ENCODE assay signal across 17 cellular contexts in genomic region chr12:91663331-91663998, GRCh38.
DNase-seq lines count a peak whose midpoint lies in the region; ATAC-seq, FAIRE-seq and TF ChIP-seq lines count a peak whose summit lies in the region.
"Had no signal": no experiment of that assay in that cellular context is flagged by ENCODE, and none has a peak within 500 bp of the region (broad histone marks: within the 10 kb centered on the region; RNA-seq: fewer than 3 reads in every experiment).

No MANE protein-coding gene starts in this region.

- no peak overlapping the region for H3K9ac ChIP-seq in K562 (ENCODE audit: insufficient read depth in 1 of 2, low read depth in 2 of 2, low read length in 2 of 2)
- H3K9ac ChIP-seq in neuronal stem cell (ENCODE audit: low read depth, low read length, poor library complexity), result no peak overlapping the region
- H3K9ac ChIP-seq: GM23248 had no signal

- H3K27me3 ChIP-seq in K562 (ENCODE audit: control insufficient read depth in 2 of 2, insufficient read depth in 2 of 2, low read length in 2 of 2), result no peaks in the 10 kb centered on the region
- H3K27me3 ChIP-seq in neuronal stem cell (ENCODE audit: control insufficient read depth in 3 of 3, insufficient read depth in 3 of 3, low read depth in 1 of 3, low read length in 3 of 3), result no peaks in the 10 kb centered on the region
- H3K27me3 ChIP-seq: SJCRH30, upper lobe of left lung had no signal

- H3K14ac ChIP-seq in neuronal stem cell (ENCODE audit: low read length), result no peak overlapping the region

- no peak overlapping the region for H3K4ac ChIP-seq in neuronal stem cell (ENCODE audit: low read length)

- H2AK5ac ChIP-seq in neuronal stem cell (ENCODE audit: low read depth, low read length), result no peak overlapping the region

- H3K4me3 ChIP-seq in K562 (no peak overlapping the region), neuronal stem cell (ENCODE audit: low read length in 2 of 2) (no peak overlapping the region), coronary artery (no peak overlapping the region)
- H3K4me3 ChIP-seq: GM23248, SJCRH30, upper lobe of left lung had no signal

- no peaks in the 10 kb centered on the region for H3K9me1 ChIP-seq in K562 (ENCODE audit: control insufficient read depth, insufficient read depth, low read length)

- H4K8ac ChIP-seq in neuronal stem cell (ENCODE audit: low read depth, low read length), result no peak overlapping the region

- H4K20me1 ChIP-seq in K562 (replicated peaks; ENCODE audit: control insufficient read depth, insufficient read depth, low read length), result no peaks in the 10 kb centered on the region

- intact Hi-C loops in K562 (cut with micrococcal nuclease), result no loop called here
- intact Hi-C loops in Calu3 (cut with micrococcal nuclease; ENCODE audit: unreplicated experiment), result no loop called here

- no peak overlapping the region for H3K18ac ChIP-seq in neuronal stem cell (ENCODE audit: low read length)

- TF ChIP-seq RAD21 in K562 (CRISPR knock-in tag; conservative IDR thresholded peaks at IDR 0.05 in 1 of 2, IDR thresholded peaks at IDR 0.05 in 1 of 2), result no peak

- POLR2A ChIA-PET in K562 (lab: Yijun Ruan, JAX), result interaction anchor here (1.3 kb wide), 1 partner anchor 28 kb away, joined by 4 read pairs; no protein-coding TSS in a partner anchor

- H3K36me3 Mint-ChIP-seq in Calu3 (ENCODE audit: insufficient read depth, unreplicated experiment), result no peaks in the 10 kb centered on the region
- no peaks in the 10 kb centered on the region for H3K36me3 Mint-ChIP-seq in stimulated activated naive B cell treated with anti-CD40 and anti-IgM and Interleukin-4, amounts not matched to agents 10 μg/mL and 1 μg/mL and 100 μg/mL, for 72 hours
- H3K36me3 Mint-ChIP-seq: stimulated activated effector memory CD8-positive, alpha-beta T cell treated with anti-CD3 and anti-CD28 coated beads, Interleukin-12 subunit alpha, Interleukin-12 subunit beta, amount 100 ng/mL, for 72 hours had no signal

- H2BK5ac ChIP-seq in neuronal stem cell (ENCODE audit: low read length), result no peak overlapping the region

- FAIRE-seq in K562 (lab: Jason Lieb, UNC), result no peak

- H3K27me3 Mint-ChIP-seq in Calu3 (ENCODE audit: unreplicated experiment), result no peaks in the 10 kb centered on the region
- peaks cover 0 to 5% of the 10 kb centered on the region in 2 donors for H3K27me3 Mint-ChIP-seq in stimulated activated naive B cell treated with anti-CD40 and anti-IgM and Interleukin-4, amounts not matched to agents 10 μg/mL and 1 μg/mL and 100 μg/mL, for 72 hours
- H3K27me3 Mint-ChIP-seq: progenitor cell of endocrine pancreas had no signal

- no peak overlapping the region for H3K4me3 Mint-ChIP-seq in Calu3 (ENCODE audit: low read depth, unreplicated experiment)
- H3K4me3 Mint-ChIP-seq in stimulated activated naive B cell treated with anti-CD40 and anti-IgM and Interleukin-4, amounts not matched to agents 10 μg/mL and 1 μg/mL and 100 μg/mL, for 72 hours, result no peak overlapping the region
- H3K4me3 Mint-ChIP-seq: stimulated activated effector memory CD8-positive, alpha-beta T cell treated with anti-CD3 and anti-CD28 coated beads, Interleukin-12 subunit alpha, Interleukin-12 subunit beta, amount 100 ng/mL, for 72 hours had no signal

- WGBS in K562 (ENCODE audit: insufficient coverage, low coverage, missing lambda C conversion rate), result 15% methylated on average over 7 of the region's 7 CpGs
- no CpG with 5 or more reads among the region's 7 CpGs for WGBS in neuronal stem cell (ENCODE audit: extremely low coverage in 2 of 2, insufficient read length in 2 of 2, insufficient replicate concordance in 1 of 2), 2 donors

- peak overlapping the region; percentile 20; the same call in 1 of the 2 replicates for H2AFZ ChIP-seq in K562 (ENCODE audit: low read depth, low read length)
- H2AFZ ChIP-seq in neuronal stem cell (ENCODE audit: low read length), result peak overlapping the region; percentile 63
- H2AFZ ChIP-seq: GM23248 had no signal

- no peak for TF ChIP-seq POLR2A in K562 (conservative IDR thresholded peaks at IDR 0.05)

- no peaks in the 10 kb centered on the region for H3K79me2 ChIP-seq in K562 (ENCODE audit: control insufficient read depth, insufficient read depth, low read length)

- peak; percentile 86 for DNase-seq in NCI-H1092 treated with DMSO at 0.1 percent for 48 hours (lab: John Stamatoyannopoulos, UW)
- peak; percentile 12 for DNase-seq in NCI-H2227 (lab: John Stamatoyannopoulos, UW; ENCODE audit: unreplicated experiment)
- DNase-seq in K562 (ENCODE audit: extremely low read depth in 1 of 4, low spot score in 3 of 4), result no peak
- DNase-seq in neuronal stem cell (ENCODE audit: low spot score), result no peak
- no peak for DNase-seq in Calu3
- DNase-seq in stimulated activated naive B cell treated with anti-CD40 and anti-IgM and Interleukin-4, amounts not matched to agents 10 μg/mL and 1 μg/mL and 100 μg/mL, for 72 hours, result no peak
- no peak for DNase-seq in coronary artery (ENCODE audit: low spot score)
- DNase-seq: activated CD8-positive, alpha-beta memory T cell treated with anti-CD3 and anti-CD28 coated beads, Interleukin-2, amount 50 U/mL, for 4 hours; anterior cingulate cortex; foreskin melanocyte; GM23248; SJCRH30; T1000; upper lobe of left lung had no signal

- H3K4me1 ChIP-seq in K562 (replicated peaks in 1 of 2; ENCODE audit: control insufficient read depth in 2 of 2, insufficient read depth in 2 of 2, low read length in 2 of 2) (no peaks in the 10 kb centered on the region), neuronal stem cell (ENCODE audit: control insufficient read depth in 2 of 2, insufficient read depth in 1 of 2, low read depth in 1 of 2, low read length in 2 of 2) (peaks cover 0 to 16% of the 10 kb centered on the region in 2 donors)
- H3K4me1 ChIP-seq: SJCRH30, upper lobe of left lung had no signal

- TF ChIP-seq CTCF in K562 (IDR thresholded peaks at IDR 0.05 in 2 of 3, conservative IDR thresholded peaks at IDR 0.05 in 1 of 3; ENCODE audit: insufficient read depth in 2 of 3, low read depth in 1 of 3, low read length in 3 of 3) (no peak), Calu3 (IDR thresholded peaks at IDR 0.05; ENCODE audit: unreplicated experiment) (no peak), coronary artery (IDR thresholded peaks at IDR 0.05) (no peak)

- no peaks in the 10 kb centered on the region for H3K9me3 ChIP-seq in K562 (replicated peaks; ENCODE audit: control insufficient read depth, insufficient read depth, low read depth, low read length)
- H3K9me3 ChIP-seq in neuronal stem cell (replicated peaks in 1 of 2; ENCODE audit: control insufficient read depth in 2 of 2, insufficient read depth in 1 of 2, low read depth in 1 of 2, low read length in 2 of 2), result no peaks in the 10 kb centered on the region
- H3K9me3 ChIP-seq: SJCRH30, upper lobe of left lung had no signal

- no peak overlapping the region for H2BK15ac ChIP-seq in neuronal stem cell (ENCODE audit: low read length)

- no peak overlapping the region for H3K4me2 ChIP-seq in K562 (ENCODE audit: insufficient read depth, low read length)
- no peak overlapping the region for H3K4me2 ChIP-seq in neuronal stem cell (ENCODE audit: insufficient read depth, low read length, poor library complexity, severe bottlenecking)

- H4K91ac ChIP-seq in neuronal stem cell (ENCODE audit: low read depth, low read length, poor library complexity), result no peak overlapping the region

- H3K79me1 ChIP-seq in neuronal stem cell (ENCODE audit: low read depth, low read length), result no peaks in the 10 kb centered on the region

- H3K27ac ChIP-seq in K562 (ENCODE audit: extremely low read depth, low read depth, low read length), result no peak overlapping the region
- no peak overlapping the region for H3K27ac ChIP-seq in neuronal stem cell (replicated peaks; ENCODE audit: low read length)
- no peak overlapping the region for H3K27ac ChIP-seq in coronary artery
- H3K27ac ChIP-seq: C4-2B, GM23248, SJCRH30, upper lobe of left lung had no signal

- H2BK12ac ChIP-seq in neuronal stem cell (ENCODE audit: low read length), result no peak overlapping the region

- H3K36me3 ChIP-seq in K562 (ENCODE audit: control insufficient read depth, insufficient read depth, low read length) (no peaks in the 10 kb centered on the region), neuronal stem cell (replicated peaks in 1 of 2; ENCODE audit: control insufficient read depth in 2 of 2, insufficient read depth in 2 of 2, low read length in 2 of 2) (no peaks in the 10 kb centered on the region)
- H3K36me3 ChIP-seq: SJCRH30, upper lobe of left lung had no signal

- ATAC-seq in K562, result no peak
- ATAC-seq in stimulated activated naive B cell treated with anti-CD40 and anti-IgM and Interleukin-4, amounts not matched to agents 10 μg/mL and 1 μg/mL and 100 μg/mL, for 72 hours (replicated peaks), result no peak
- ATAC-seq: stimulated activated effector memory CD8-positive, alpha-beta T cell treated with anti-CD3 and anti-CD28 coated beads, Interleukin-12 subunit alpha, Interleukin-12 subunit beta, amount 100 ng/mL, for 72 hours had no signal

- no peak for TF ChIP-seq EP300 in K562 (IDR thresholded peaks at IDR 0.05; ENCODE audit: low read length)

- BruUV-seq in K562 (replicated peaks; lab: Mats Ljungman, UMichigan) (no TSS peak), Calu3 (replicated peaks; lab: Mats Ljungman, UMichigan) (no TSS peak)

- H3K9me3 Mint-ChIP-seq in Calu3 (ENCODE audit: low read depth, unreplicated experiment), result peaks cover 6% of the 10 kb centered on the region
- no peaks in the 10 kb centered on the region for H3K9me3 Mint-ChIP-seq in stimulated activated naive B cell treated with anti-CD40 and anti-IgM and Interleukin-4, amounts not matched to agents 10 μg/mL and 1 μg/mL and 100 μg/mL, for 72 hours
- H3K9me3 Mint-ChIP-seq: stimulated activated effector memory CD8-positive, alpha-beta T cell treated with anti-CD3 and anti-CD28 coated beads, Interleukin-12 subunit alpha, Interleukin-12 subunit beta, amount 100 ng/mL, for 72 hours had no signal

- in situ Hi-C loops in K562 (cut with MboI), result no loop called here

- no peaks in the 10 kb centered on the region for H3K4me1 Mint-ChIP-seq in Calu3 (ENCODE audit: low read depth, unreplicated experiment)
- H3K4me1 Mint-ChIP-seq in stimulated activated naive B cell treated with anti-CD40 and anti-IgM and Interleukin-4, amounts not matched to agents 10 μg/mL and 1 μg/mL and 100 μg/mL, for 72 hours, result no peaks in the 10 kb centered on the region

- CTCF ChIA-PET in K562 (lab: Yijun Ruan, JAX; ENCODE audit: low intra/inter-chr PET ratio), result no interaction called here
- CTCF ChIA-PET in Calu3 (lab: Charles Lee), result no interaction called here

- H3K23ac ChIP-seq in neuronal stem cell (ENCODE audit: low read depth, low read length, poor library complexity), result no peak overlapping the region

- no peak overlapping the region for H3K27ac Mint-ChIP-seq in Calu3 (ENCODE audit: unreplicated experiment)
- no peak overlapping the region for H3K27ac Mint-ChIP-seq in stimulated activated naive B cell treated with anti-CD40 and anti-IgM and Interleukin-4, amounts not matched to agents 10 μg/mL and 1 μg/mL and 100 μg/mL, for 72 hours
- H3K27ac Mint-ChIP-seq: progenitor cell of endocrine pancreas; stimulated activated effector memory CD8-positive, alpha-beta T cell treated with anti-CD3 and anti-CD28 coated beads, Interleukin-12 subunit alpha, Interleukin-12 subunit beta, amount 100 ng/mL, for 72 hours had no signal

- H2BK120ac ChIP-seq in neuronal stem cell (ENCODE audit: low read depth, low read length), result no peak overlapping the region

TF ChIP-seq in K562, 482 proteins besides CTCF, POLR2A, EP300 and RAD21 (continues in another document):
- TF ChIP-seq SIN3A (IDR thresholded peaks at IDR 0.05; ENCODE audit: borderline replicate concordance in 2 of 2, control insufficient read depth in 1 of 2, low read depth in 2 of 2, low read length in 2 of 2), result no peak

Comparison
In these comparisons a context has a peak if more than half of its experiments do, and no peak if none do; other contexts are left out.
1. DNase-seq: peak in NCI-H1092 treated with DMSO at 0.1 percent for 48 hours (single experiment) and NCI-H2227 (single experiment); none in K562 (0 of 4), neuronal stem cell (single experiment), Calu3 (single experiment), stimulated activated naive B cell treated with anti-CD40 and anti-IgM and Interleukin-4, amounts not matched to agents 10 μg/mL and 1 μg/mL and 100 μg/mL, for 72 hours (single experiment) and coronary artery (single experiment).